In the genomic region with DNA sequence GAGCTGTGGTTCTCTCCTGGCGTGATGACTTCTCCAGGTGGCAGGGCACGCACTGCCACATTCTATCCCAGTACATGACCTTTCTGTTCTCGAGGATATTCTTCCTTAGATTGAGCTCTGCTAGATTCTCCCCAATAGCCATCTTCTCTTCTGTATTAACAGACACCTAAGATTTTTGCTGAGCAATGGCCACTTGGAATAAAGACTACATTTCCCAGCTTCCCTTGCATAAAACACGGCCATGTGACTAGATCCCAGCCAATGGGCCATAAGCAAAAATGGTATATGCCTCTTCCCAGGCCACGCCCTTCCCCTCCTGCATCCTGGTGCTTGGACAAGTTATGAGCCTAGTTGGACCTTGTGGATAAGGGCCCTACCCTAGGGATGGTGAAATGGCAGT, we compare ENCODE assay signal across 11 cellular contexts.
DNase-seq lines count a peak whose midpoint lies in the region; ATAC-seq, FAIRE-seq and TF ChIP-seq lines count a peak whose summit lies in the region.
"Had no signal": no experiment of that assay in that cellular context is flagged by ENCODE, and none has a peak within 500 bp of the region (broad histone marks: within the 10 kb centered on the region; RNA-seq: fewer than 3 reads in every experiment).

No MANE protein-coding gene starts in this region.

- no peak overlapping the region for H3K9ac ChIP-seq in GM12878 (ENCODE audit: control insufficient read depth, insufficient read depth, low read length)
- H3K9ac ChIP-seq: BLaER1 treated with 17β-estradiol and CSF1 and Interleukin-3, amounts not matched to agents 10 nM and 100 nM had no signal

- intact Hi-C loops in GM12878 (cut with micrococcal nuclease; ENCODE audit: unreplicated experiment), result no loop called here
- intact Hi-C loops in testis (cut with DNase I; ENCODE audit: low total_unique reads), result no loop called here
- intact Hi-C loops in upper lobe of right lung (cut with DNase I), result no loop called here
- intact Hi-C loops in cardiac septum (cut with DNase I), result no loop called here

- SMC1A ChIA-PET in GM12878 (lab: Charles Lee; ENCODE audit: uncharacterized antibody, unreplicated experiment), result interaction anchor here (1.7 kb wide), 1 partner anchor 16 kb away, joined by 4 read pairs; no protein-coding TSS in a partner anchor

- H3K4me1 ChIP-seq in GM12878 (ENCODE audit: control insufficient read depth, insufficient read depth, low read length), result no peaks in the 10 kb centered on the region
- no peaks in the 10 kb centered on the region for H3K4me1 ChIP-seq in testis
- H3K4me1 ChIP-seq in upper lobe of right lung, result no peaks in the 10 kb centered on the region
- H3K4me1 ChIP-seq: BLaER1 treated with 17β-estradiol and CSF1 and Interleukin-3, amounts not matched to agents 10 nM and 100 nM had no signal

- in situ Hi-C loops in GM12878 (cut with MboI), result no loop called here

- CTCF ChIA-PET in GM12878 (lab: Yijun Ruan, JAX), result interaction anchor here (2.0 kb wide), 1 partner anchor 125 kb away, joined by 6 read pairs; no protein-coding TSS in a partner anchor

- H4K20me1 ChIP-seq in GM12878 (ENCODE audit: control insufficient read depth, insufficient read depth), result no peaks in the 10 kb centered on the region
- H4K20me1 ChIP-seq: BLaER1 treated with 17β-estradiol and CSF1 and Interleukin-3, amounts not matched to agents 10 nM and 100 nM had no signal

- RAD21 ChIA-PET in GM12878 (lab: Charles Lee; ENCODE audit: unreplicated experiment), result no interaction called here

- no peak overlapping the region for H2AFZ ChIP-seq in GM12878 (ENCODE audit: control insufficient read depth, low read depth, low read length)

- peak; percentile 81 for ATAC-seq in GM12878
- ATAC-seq in upper lobe of right lung, result no peak

- H3K27me3 ChIP-seq in GM12878 (replicated peaks in 1 of 2; ENCODE audit: control insufficient read depth in 2 of 2, insufficient read depth in 2 of 2, low read length in 1 of 2) (no peaks in the 10 kb centered on the region; a peak in 1 of 4 replicates), testis (no peaks in the 10 kb centered on the region), upper lobe of right lung (peaks cover 12% of the 10 kb centered on the region)
- H3K27me3 ChIP-seq: BLaER1 treated with 17β-estradiol and CSF1 and Interleukin-3, amounts not matched to agents 10 nM and 100 nM had no signal

- TF ChIP-seq CTCF in GM12878 (IDR thresholded peaks at IDR 0.05 in 2 of 3, conservative IDR thresholded peaks at IDR 0.05 in 1 of 3; ENCODE audit: control insufficient read depth in 2 of 3, extremely low read depth in 1 of 3, insufficient read depth in 1 of 3, low read depth in 3 of 3, low read length in 3 of 3) (no peak), testis (IDR thresholded peaks at IDR 0.05) (no peak), upper lobe of right lung (IDR thresholded peaks at IDR 0.05) (no peak)

- H3K27ac ChIP-seq in GM12878 (ENCODE audit: control insufficient read depth, insufficient read depth), result no peak overlapping the region
- H3K27ac ChIP-seq in testis, result no peak overlapping the region
- no peak overlapping the region for H3K27ac ChIP-seq in upper lobe of right lung
- H3K27ac ChIP-seq: BLaER1 treated with 17β-estradiol and CSF1 and Interleukin-3, amounts not matched to agents 10 nM and 100 nM; HL-60 had no signal

- POLR2A ChIA-PET in GM12878 (lab: Charles Lee), result no interaction called here

- TF ChIP-seq RAD21 in GM12878 (IDR thresholded peaks at IDR 0.05; ENCODE audit: insufficient read depth, low read depth, low read length), result no peak

- TF ChIP-seq POLR2A in GM12878 (IDR thresholded peaks at IDR 0.05; ENCODE audit: low read depth, low read length) (no peak), testis (IDR thresholded peaks at IDR 0.05) (no peak)

- FAIRE-seq in GM12878 (lab: Jason Lieb, UNC), result no peak

- H3K36me3 ChIP-seq in GM12878 (ENCODE audit: control insufficient read depth in 2 of 2, insufficient read depth in 2 of 2, low read length in 1 of 2), result no peaks in the 10 kb centered on the region
- no peaks in the 10 kb centered on the region for H3K36me3 ChIP-seq in testis (ENCODE audit: low read depth, missing control alignments)
- H3K36me3 ChIP-seq in upper lobe of right lung, result no peaks in the 10 kb centered on the region
- H3K36me3 ChIP-seq: BLaER1 treated with 17β-estradiol and CSF1 and Interleukin-3, amounts not matched to agents 10 nM and 100 nM had no signal

- H3K4me2 ChIP-seq in GM12878 (ENCODE audit: control insufficient read depth, insufficient read depth), result no peak overlapping the region
- H3K4me2 ChIP-seq: BLaER1 treated with 17β-estradiol and CSF1 and Interleukin-3, amounts not matched to agents 10 nM and 100 nM had no signal

- H3K9me3 ChIP-seq in GM12878 (replicated peaks; ENCODE audit: control insufficient read depth, insufficient read depth, low read length), result no peaks in the 10 kb centered on the region
- no peaks in the 10 kb centered on the region for H3K9me3 ChIP-seq in testis
- no peaks in the 10 kb centered on the region for H3K9me3 ChIP-seq in upper lobe of right lung

- no peak for TF ChIP-seq EP300 in GM12878 (IDR thresholded peaks at IDR 0.05; ENCODE audit: borderline replicate concordance in 1 of 2, control insufficient read depth in 1 of 2, low read depth in 2 of 2, low read length in 2 of 2)

- peak; percentile 7 for DNase-seq in activated CD4-positive, alpha-beta T cell treated with anti-CD3 and anti-CD28 coated beads for 48 hours
- DNase-seq in activated CD4-positive, alpha-beta T cell treated with anti-CD3 and anti-CD28 coated beads for 1 hour, result no peak
- peak; percentile 81 for DNase-seq in NAMALWA (ENCODE audit: low spot score)
- no peak for DNase-seq in GM12878 (ENCODE audit: low read depth, low spot score)
- DNase-seq in testis, result peak; percentile 52
- DNase-seq in upper lobe of right lung, result no peak
- no peak for DNase-seq in foreskin melanocyte
- no peak for DNase-seq in cardiac septum (ENCODE audit: low spot score)
- DNase-seq: activated naive CD4-positive, alpha-beta T cell treated with anti-CD3 and anti-CD28 coated beads for 36 hours had no signal

- BruUV-seq in GM12878 (replicated peaks; lab: Mats Ljungman, UMichigan), result no TSS peak

- no peaks in the 10 kb centered on the region for H3K79me2 ChIP-seq in GM12878 (ENCODE audit: control insufficient read depth, insufficient read depth, low read length)

- H3K4me3 ChIP-seq in GM12878 (no peak overlapping the region), testis (no peak overlapping the region), upper lobe of right lung (no peak overlapping the region)
- H3K4me3 ChIP-seq: BLaER1 treated with 17β-estradiol and CSF1 and Interleukin-3, amounts not matched to agents 10 nM and 100 nM had no signal

- WGBS in GM12878 (ENCODE audit: insufficient coverage, insufficient replicate concordance, low lambda C conversion rate, missing lambda C conversion rate), result 44% methylated on average over 5 of the region's 5 CpGs
- WGBS in testis, 2 donors, result 86 to 88% methylated on average over 5 of the region's 5 CpGs

TF ChIP-seq in GM12878, 131 proteins besides CTCF, POLR2A, EP300 and RAD21 (continues in another document):
- TF ChIP-seq ZNF24 (IDR thresholded peaks at IDR 0.05) (no peak), MYB (IDR thresholded peaks at IDR 0.05; ENCODE audit: borderline replicate concordance, low read depth, low read length) (no peak), SUZ12 (IDR thresholded peaks at IDR 0.05; ENCODE audit: unreplicated experiment) (no peak), POLR2AphosphoS5 (IDR thresholded peaks at IDR 0.05; ENCODE audit: low read length) (no peak), CHD4 (IDR thresholded peaks at IDR 0.05) (no peak), CBFB (IDR thresholded peaks at IDR 0.05; ENCODE audit: low read depth) (no peak), BCL11A (IDR thresholded peaks at IDR 0.05; ENCODE audit: low read depth, low read length) (no peak)
- TF ChIP-seq, protein P1, sequence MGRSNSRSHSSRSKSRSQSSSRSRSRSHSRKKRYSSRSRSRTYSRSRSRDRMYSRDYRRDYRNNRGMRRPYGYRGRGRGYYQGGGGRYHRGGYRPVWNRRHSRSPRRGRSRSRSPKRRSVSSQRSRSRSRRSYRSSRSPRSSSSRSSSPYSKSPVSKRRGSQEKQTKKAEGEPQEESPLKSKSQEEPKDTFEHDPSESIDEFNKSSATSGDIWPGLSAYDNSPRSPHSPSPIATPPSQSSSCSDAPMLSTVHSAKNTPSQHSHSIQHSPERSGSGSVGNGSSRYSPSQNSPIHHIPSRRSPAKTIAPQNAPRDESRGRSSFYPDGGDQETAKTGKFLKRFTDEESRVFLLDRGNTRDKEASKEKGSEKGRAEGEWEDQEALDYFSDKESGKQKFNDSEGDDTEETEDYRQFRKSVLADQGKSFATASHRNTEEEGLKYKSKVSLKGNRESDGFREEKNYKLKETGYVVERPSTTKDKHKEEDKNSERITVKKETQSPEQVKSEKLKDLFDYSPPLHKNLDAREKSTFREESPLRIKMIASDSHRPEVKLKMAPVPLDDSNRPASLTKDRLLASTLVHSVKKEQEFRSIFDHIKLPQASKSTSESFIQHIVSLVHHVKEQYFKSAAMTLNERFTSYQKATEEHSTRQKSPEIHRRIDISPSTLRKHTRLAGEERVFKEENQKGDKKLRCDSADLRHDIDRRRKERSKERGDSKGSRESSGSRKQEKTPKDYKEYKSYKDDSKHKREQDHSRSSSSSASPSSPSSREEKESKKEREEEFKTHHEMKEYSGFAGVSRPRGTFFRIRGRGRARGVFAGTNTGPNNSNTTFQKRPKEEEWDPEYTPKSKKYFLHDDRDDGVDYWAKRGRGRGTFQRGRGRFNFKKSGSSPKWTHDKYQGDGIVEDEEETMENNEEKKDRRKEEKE (IDR thresholded peaks at IDR 0.05), result no peak
- TF ChIP-seq, protein P2, sequence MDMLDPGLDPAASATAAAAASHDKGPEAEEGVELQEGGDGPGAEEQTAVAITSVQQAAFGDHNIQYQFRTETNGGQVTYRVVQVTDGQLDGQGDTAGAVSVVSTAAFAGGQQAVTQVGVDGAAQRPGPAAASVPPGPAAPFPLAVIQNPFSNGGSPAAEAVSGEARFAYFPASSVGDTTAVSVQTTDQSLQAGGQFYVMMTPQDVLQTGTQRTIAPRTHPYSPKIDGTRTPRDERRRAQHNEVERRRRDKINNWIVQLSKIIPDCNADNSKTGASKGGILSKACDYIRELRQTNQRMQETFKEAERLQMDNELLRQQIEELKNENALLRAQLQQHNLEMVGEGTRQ (IDR thresholded peaks at IDR 0.05; ENCODE audit: borderline replicate concordance, low read depth, low read length), result peak; percentile 4; the same call in 1 of the 2 replicates

Comparison
In these comparisons a context has a peak if more than half of its experiments do, and no peak if none do; other contexts are left out.
1. DNase-seq: peak in activated CD4-positive, alpha-beta T cell treated with anti-CD3 and anti-CD28 coated beads for 48 hours (single experiment), NAMALWA (single experiment) and testis (single experiment); none in activated CD4-positive, alpha-beta T cell treated with anti-CD3 and anti-CD28 coated beads for 1 hour (single experiment), GM12878 (single experiment), upper lobe of right lung (single experiment), foreskin melanocyte (single experiment) and cardiac septum (single experiment).